8 cellular contexts compared by ENCODE assay signal in the genomic region with DNA sequence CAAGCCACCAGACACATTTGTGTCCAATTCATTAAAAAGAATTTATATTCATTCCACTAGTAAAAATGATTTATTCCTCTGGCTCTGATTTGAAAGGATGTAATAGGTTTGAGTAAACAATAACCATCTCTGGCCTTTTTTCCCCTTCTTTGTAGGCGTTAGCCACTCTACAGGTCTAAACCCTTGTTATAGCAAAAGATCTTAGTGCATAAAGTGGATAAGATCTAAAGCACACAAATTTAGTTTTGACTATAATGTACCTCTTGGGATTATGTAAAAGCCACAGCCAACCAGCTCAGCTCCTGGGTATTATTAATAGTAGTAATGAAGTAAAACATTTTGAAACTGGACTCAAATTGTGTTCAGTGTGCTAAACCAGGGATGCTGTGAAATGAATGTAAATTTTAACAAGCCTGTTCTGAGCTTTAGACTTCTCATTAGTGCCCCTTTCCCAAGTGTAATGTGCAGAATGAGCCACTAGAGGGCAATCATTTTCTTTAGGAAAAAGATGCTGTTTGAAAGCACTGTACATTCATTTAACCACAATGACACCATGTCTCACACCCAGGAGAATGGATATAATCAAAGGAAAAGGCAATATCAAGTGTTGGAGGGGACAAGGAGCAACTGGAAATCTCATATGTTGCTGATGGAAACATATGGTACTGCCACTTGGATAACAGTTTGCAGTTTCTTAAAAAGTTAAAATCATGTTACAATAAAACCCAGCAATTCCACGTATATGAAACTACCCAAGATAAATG.
DNase-seq lines count a peak whose midpoint lies in the region; ATAC-seq and TF ChIP-seq lines count a peak whose summit lies in the region.

No MANE protein-coding gene starts in this region.

- no peaks in the 10 kb centered on the region for H3K36me3 ChIP-seq in HEK293 (ENCODE audit: control insufficient read depth in 2 of 2, insufficient read depth in 1 of 2, low read length in 2 of 2)
- H3K36me3 ChIP-seq in SU-DHL-6 (ENCODE audit: low read length): no peaks in the 10 kb centered on the region

- H3K36me3 Mint-ChIP-seq in activated CD8-positive, alpha-beta memory T cell treated with anti-CD3 and anti-CD28 coated beads, Interleukin-2, amount 10 ng/mL, durations not matched to agents 7 days and 5 days: peaks cover 5% of the 10 kb centered on the region

- peak; percentile 53 for DNase-seq in activated CD8-positive, alpha-beta memory T cell treated with anti-CD3 and anti-CD28 coated beads, Interleukin-2, amount 10 ng/mL, durations not matched to agents 7 days and 5 days
- no peak for DNase-seq in activated CD8-positive, alpha-beta memory T cell treated with anti-CD3 and anti-CD28 coated beads for 24 hours
- DNase-seq in NCI-H128 (lab: John Stamatoyannopoulos, UW; ENCODE audit: unreplicated experiment): peak; percentile 57
- DNase-seq in cerebellar cortex (ENCODE audit: low spot score): peak; percentile 88
- DNase-seq in kidney glomerular epithelial cell (lab: John Stamatoyannopoulos, UW): peak; percentile 57
- DNase-seq in stimulated activated CD4-positive, alpha-beta T cell treated with anti-CD3 and anti-CD28 coated beads, Interleukin-4, amount 100 ng/mL, for 24 hours: peak; percentile 69

- no peaks in the 10 kb centered on the region for H3K79me2 ChIP-seq in SU-DHL-6 (ENCODE audit: insufficient read depth, low read length)

- no peaks in the 10 kb centered on the region for H3K9me2 ChIP-seq in SU-DHL-6 (replicated peaks; ENCODE audit: insufficient read depth, low read length)

- H3K27ac ChIP-seq in HEK293 (ENCODE audit: extremely low read depth, low read depth, low read length) (no peak overlapping the region), SU-DHL-6 (ENCODE audit: low read depth, low read length) (no peak overlapping the region)

- no peaks in the 10 kb centered on the region for H3K9me3 Mint-ChIP-seq in activated CD8-positive, alpha-beta memory T cell treated with anti-CD3 and anti-CD28 coated beads, Interleukin-2, amount 10 ng/mL, durations not matched to agents 7 days and 5 days (ENCODE audit: low read depth)

- H3K27me3 ChIP-seq in SU-DHL-6 (ENCODE audit: low read length): no peaks in the 10 kb centered on the region

- H4K20me1 ChIP-seq in SU-DHL-6 (ENCODE audit: low read depth, low read length): no peaks in the 10 kb centered on the region

- no peak overlapping the region for H3K9ac ChIP-seq in SU-DHL-6 (ENCODE audit: low read length)

- H2AFZ ChIP-seq in SU-DHL-6 (ENCODE audit: low read depth, low read length, severe bottlenecking): no peak overlapping the region

- H3K9me3 ChIP-seq in HEK293 (ENCODE audit: control insufficient read depth, insufficient read depth, low read depth, low read length): no peaks in the 10 kb centered on the region
- H3K9me3 ChIP-seq in SU-DHL-6 (ENCODE audit: insufficient read depth, low read length): no peaks in the 10 kb centered on the region

- no peaks in the 10 kb centered on the region for H3K4me1 ChIP-seq in HEK293 (ENCODE audit: control insufficient read depth, insufficient read depth, low read length)

- no peaks in the 10 kb centered on the region for H3F3A ChIP-seq in SU-DHL-6 (ENCODE audit: insufficient read depth)

- no peaks in the 10 kb centered on the region for H3K27me3 Mint-ChIP-seq in activated CD8-positive, alpha-beta memory T cell treated with anti-CD3 and anti-CD28 coated beads, Interleukin-2, amount 10 ng/mL, durations not matched to agents 7 days and 5 days

- H3K4me3 ChIP-seq in HEK293 (ENCODE audit: low read depth, low read length): no peak overlapping the region
- no peak overlapping the region for H3K4me3 ChIP-seq in SU-DHL-6 (ENCODE audit: insufficient read depth, low read length, poor library complexity, severe bottlenecking)

- ATAC-seq in activated CD8-positive, alpha-beta memory T cell treated with anti-CD3 and anti-CD28 coated beads, Interleukin-2, amount 10 ng/mL, durations not matched to agents 7 days and 5 days: peak; percentile 61

- POLR2A ChIA-PET in HEK293 (lab: Yijun Ruan, JAX): interaction anchor here (0.9 kb wide), 1 partner anchor 90 kb away, joined by 3 read pairs; no protein-coding TSS in a partner anchor

- H3K4me3 Mint-ChIP-seq in activated CD8-positive, alpha-beta memory T cell treated with anti-CD3 and anti-CD28 coated beads, Interleukin-2, amount 10 ng/mL, durations not matched to agents 7 days and 5 days: no peak overlapping the region

- CTCF ChIA-PET in activated CD8-positive, alpha-beta memory T cell treated with anti-CD3 and anti-CD28 coated beads, Interleukin-2, amount 10 ng/mL, durations not matched to agents 7 days and 5 days (lab: Charles Lee): interaction anchor here (0.6 to 5.8 kb wide), 27 partner anchors 8 to 316 kb away, joined by 3 to 51 read pairs (median 4); partner anchors contain the start of gene KLHL8
- CTCF ChIA-PET in HEK293 (lab: Yijun Ruan, JAX): interaction anchor here (0.6 to 3.4 kb wide), 20 partner anchors 12 to 698 kb away, joined by 3 to 42 read pairs (median 3); no protein-coding TSS in a partner anchor

- no peak overlapping the region for H3K4me2 ChIP-seq in SU-DHL-6 (ENCODE audit: low read depth, low read length, poor library complexity, severe bottlenecking)

- TF ChIP-seq CTCF in HEK293 (tag by site-specific recombination; IDR thresholded peaks at IDR 0.05) (peak; percentile 35), SU-DHL-6 (IDR thresholded peaks at IDR 0.05; ENCODE audit: insufficient read depth, low read length, poor library complexity, severe bottlenecking) (peak; percentile 35)

- no peak overlapping the region for H3K27ac Mint-ChIP-seq in activated CD8-positive, alpha-beta memory T cell treated with anti-CD3 and anti-CD28 coated beads, Interleukin-2, amount 10 ng/mL, durations not matched to agents 7 days and 5 days

- no peaks in the 10 kb centered on the region for H3K4me1 Mint-ChIP-seq in activated CD8-positive, alpha-beta memory T cell treated with anti-CD3 and anti-CD28 coated beads, Interleukin-2, amount 10 ng/mL, durations not matched to agents 7 days and 5 days

TF ChIP-seq in HEK293, 187 proteins besides CTCF, POLR2A, EP300 and RAD21:
- TF ChIP-seq ZNF664 (tag by site-specific recombination; IDR thresholded peaks at IDR 0.05) (peak; percentile 81), ZEB2 (tag by site-specific recombination; IDR thresholded peaks at IDR 0.05) (0 out of 2 replicates have a peak, but pooled peaks have one; percentile 13), ZFP37 (tag by site-specific recombination; IDR thresholded peaks at IDR 0.05) (no peak), ZNF580 (tag by site-specific recombination; IDR thresholded peaks at IDR 0.05) (0 out of 2 replicates have a peak, but pooled peaks have one; percentile 8), ZNF133 (tag by site-specific recombination; IDR thresholded peaks at IDR 0.05) (no peak), ZNF654 (tag by site-specific recombination; IDR thresholded peaks at IDR 0.05; ENCODE audit: low read depth) (peak; percentile 90), ZNF248 (tag by site-specific recombination; IDR thresholded peaks at IDR 0.05) (no peak), TRIM28 (IDR thresholded peaks at IDR 0.05; ENCODE audit: borderline replicate concordance, low read length) (peak; percentile 79; the same call in 1 of the 2 replicates)
